Comparison of ENCODE assay signal across 8 cellular contexts in genomic region chr20:58236612-58237317, GRCh38. TPM values are rescaled to one million over a fixed set of nuclear protein-coding genes. Genes with fewer than 3 reads are reported as not detected.
DNase-seq lines count a peak whose midpoint lies in the region; ATAC-seq lines count a peak whose summit lies in the region.

No MANE protein-coding gene starts in this region.

- DNase-seq in SKM-1 treated with dmso at 0.1 percent for 144 hours (lab: John Stamatoyannopoulos, UW; ENCODE audit: unreplicated experiment) (peak; percentile 70), SKM-1 (lab: John Stamatoyannopoulos, UW; ENCODE audit: unreplicated experiment) (no peak), NCI-H2196 treated with DMSO at 0.1 percent for 48 hours (lab: John Stamatoyannopoulos, UW; ENCODE audit: unreplicated experiment) (peak; percentile 55), cerebellum (ENCODE audit: low spot score) (peak; percentile 71), kidney glomerular epithelial cell (lab: John Stamatoyannopoulos, UW) (peak; percentile 13)
- peak; percentile 88 for DNase-seq in activated CD4-positive, CD25-positive, alpha-beta regulatory T cell treated with anti-CD3 and anti-CD28 coated beads, Interleukin-2, amount 50 U/mL, for 72 hours
- peak; percentile 67 to 83 for DNase-seq in stimulated activated CD4-positive, alpha-beta T cell treated with anti-CD3 and anti-CD28 coated beads, Interleukin-15, amount 100 ng/mL, for 48 hours (ENCODE audit: low read depth in 2 of 2)

- peak; percentile 63 for ATAC-seq in HG03039 (IDR thresholded peaks at IDR 0.05; ENCODE audit: unreplicated experiment)

RNA-seq across cellular contexts. Expression of gene ANKRD60, which starts 8.3 kb away (rescaled TPM):
- total RNA-seq in cerebellum, result not detected
